8 cellular contexts compared by ENCODE assay signal in genomic region chrX:129637217-129638109, GRCh38. TPM values are rescaled to one million over a fixed set of nuclear protein-coding genes. Genes with fewer than 3 reads are reported as not detected.
DNase-seq lines count a peak whose midpoint lies in the region; ATAC-seq, FAIRE-seq and TF ChIP-seq lines count a peak whose summit lies in the region.

No MANE protein-coding gene starts in this region.

- H3K4me3 ChIP-seq in bronchial epithelial cell (ENCODE audit: low read depth, low read length): no peak overlapping the region

- no peaks in the 10 kb centered on the region for H3K27me3 ChIP-seq in bronchial epithelial cell (ENCODE audit: control insufficient read depth, insufficient read depth, low read length)

- no peak overlapping the region for H3K4me3 Mint-ChIP-seq in activated B cell treated with CpG ODN at 0.5 μM for 24 hours

- TF ChIP-seq CTCF in activated B cell treated with CpG ODN at 0.5 μM for 24 hours (IDR thresholded peaks at IDR 0.05): no peak
- peak; percentile 82 for TF ChIP-seq CTCF in bronchial epithelial cell (IDR thresholded peaks at IDR 0.05; ENCODE audit: insufficient read depth, low read length, severe bottlenecking)

- H3K4me1 Mint-ChIP-seq in activated B cell treated with CpG ODN at 0.5 μM for 24 hours: no peaks in the 10 kb centered on the region

- H3K36me3 ChIP-seq in bronchial epithelial cell (ENCODE audit: control insufficient read depth, insufficient read depth, low read length): no peaks in the 10 kb centered on the region

- no peak for FAIRE-seq in bronchial epithelial cell (lab: Jason Lieb, UNC)

- ATAC-seq in GM21723 (IDR thresholded peaks at IDR 0.05; ENCODE audit: unreplicated experiment): peak; percentile 81
- ATAC-seq in activated B cell treated with CpG ODN at 0.5 μM for 24 hours (ENCODE audit: low read depth): peak; percentile 67
- peak; percentile 44 for ATAC-seq in left colon
- ATAC-seq in GM21367 (IDR thresholded peaks at IDR 0.05; ENCODE audit: unreplicated experiment): no peak

- intact Hi-C loops in activated B cell treated with CpG ODN at 0.5 μM for 24 hours (cut with micrococcal nuclease): loop anchor here (1.0 kb wide), 6 partner anchors 30 to 423 kb away; partner anchors contain the start of gene UTP14A
- intact Hi-C loops in left colon (cut with DNase I, micrococcal nuclease): loop anchor here in 1 of 2 donors (5.0 kb wide), 1 partner anchor 90 kb away; no protein-coding TSS in a partner anchor

- POLR2A ChIA-PET in activated B cell treated with CpG ODN at 0.5 μM for 24 hours (lab: Charles Lee): no interaction called here

- H3K27me3 Mint-ChIP-seq in activated B cell treated with CpG ODN at 0.5 μM for 24 hours: no peaks in the 10 kb centered on the region

- no peak overlapping the region for H3K27ac Mint-ChIP-seq in activated B cell treated with CpG ODN at 0.5 μM for 24 hours

- CTCF ChIA-PET in activated B cell treated with CpG ODN at 0.5 μM for 24 hours (lab: Charles Lee): interaction anchor here (0.7 to 2.5 kb wide), 5 partner anchors 18 to 389 kb away, joined by 3 to 22 read pairs (median 3); no protein-coding TSS in a partner anchor

- H3K36me3 Mint-ChIP-seq in activated B cell treated with CpG ODN at 0.5 μM for 24 hours (ENCODE audit: low read depth): no peaks in the 10 kb centered on the region

- peak; percentile 44 for DNase-seq in DMS153 treated with DMSO at 0.1 percent for 48 hours (lab: John Stamatoyannopoulos, UW; ENCODE audit: unreplicated experiment)
- DNase-seq in NCI-H1694 (lab: John Stamatoyannopoulos, UW): peak; percentile 63
- DNase-seq in activated B cell treated with CpG ODN at 0.5 μM for 24 hours: peak; percentile 58
- DNase-seq in bronchial epithelial cell (ENCODE audit: low read depth): peak; percentile 47
- DNase-seq in left colon: peak; percentile 40 to 68
- peak; percentile 79 for DNase-seq in stimulated activated CD4-positive, alpha-beta T cell treated with anti-CD3 and anti-CD28 coated beads, Interleukin-2, amount 100 ng/mL, for 24 hours

- H3K9me3 Mint-ChIP-seq in activated B cell treated with CpG ODN at 0.5 μM for 24 hours: no peaks in the 10 kb centered on the region

RNA-seq across cellular contexts. Expression of gene APLN, which starts 17.3 kb away (rescaled TPM):
- total RNA-seq in activated B cell treated with CpG ODN at 0.5 μM for 24 hours: not detected in 2 replicates
- under 0.01 and 0.13 TPM in 2 replicates for total RNA-seq in bronchial epithelial cell
- total RNA-seq in left colon: under 1 TPM; 0.22 to 0.40 TPM
